In genomic region chr9:96618209-96619108, GRCh38 we compare ENCODE assay signal across 8 cellular contexts. TPM values are rescaled to one million over a fixed set of nuclear protein-coding genes. Genes with fewer than 3 reads are reported as not detected.
A peak's percentile ranks its signal among the peaks of the same experiment; 100 is the strongest.
DNase-seq lines count a peak whose midpoint lies in the region; ATAC-seq and TF ChIP-seq lines count a peak whose summit lies in the region.

No MANE protein-coding gene starts in this region.

- H3K9me3 Mint-ChIP-seq in activated CD8-positive, alpha-beta memory T cell treated with anti-CD3 and anti-CD28 coated beads, Interleukin-2, amount 10 ng/mL, durations not matched to agents 7 days and 5 days (ENCODE audit: low read depth), result no peaks in the 10 kb centered on the region
- no peaks in the 10 kb centered on the region for H3K9me3 Mint-ChIP-seq in mesothelial cell of epicardium

- H3K36me3 ChIP-seq in HUES48 (ENCODE audit: control insufficient read depth, insufficient read depth, low read length) (no peaks in the 10 kb centered on the region), stomach (no peaks in the 10 kb centered on the region)

- intact Hi-C loops in stomach (cut with DNase I; ENCODE audit: low total_unique reads), result no loop called here

- no peak overlapping the region for H3K27ac Mint-ChIP-seq in activated CD8-positive, alpha-beta memory T cell treated with anti-CD3 and anti-CD28 coated beads, Interleukin-2, amount 10 ng/mL, durations not matched to agents 7 days and 5 days
- H3K27ac Mint-ChIP-seq in mesothelial cell of epicardium, result peak overlapping the region; percentile 85

- H3K9ac ChIP-seq in HUES48 (ENCODE audit: low read depth, low read length), result no peak overlapping the region

- peaks cover 56% of the 10 kb centered on the region for H3K27me3 Mint-ChIP-seq in activated CD8-positive, alpha-beta memory T cell treated with anti-CD3 and anti-CD28 coated beads, Interleukin-2, amount 10 ng/mL, durations not matched to agents 7 days and 5 days
- H3K27me3 Mint-ChIP-seq in mesothelial cell of epicardium (ENCODE audit: low read depth), result no peaks in the 10 kb centered on the region

- H3K4me3 ChIP-seq in HUES48 (ENCODE audit: low read depth, low read length) (peak overlapping the region; percentile 84), epithelial cell of proximal tubule (ENCODE audit: low read depth, low read length) (peak overlapping the region; percentile 72), stomach (peak overlapping the region; percentile 80 to 93 (median 88))

- no peak overlapping the region for H3K27ac ChIP-seq in HUES48 (ENCODE audit: low read depth, low read length)
- H3K27ac ChIP-seq in stomach, result peak overlapping the region; percentile 84 to 92 (median 90)

- no peak for TF ChIP-seq EP300 in stomach (IDR thresholded peaks at IDR 0.05)

- TF ChIP-seq POLR2A in stomach (IDR thresholded peaks at IDR 0.05), result no peak

- peak overlapping the region; percentile 20 for H3K4me3 Mint-ChIP-seq in activated CD8-positive, alpha-beta memory T cell treated with anti-CD3 and anti-CD28 coated beads, Interleukin-2, amount 10 ng/mL, durations not matched to agents 7 days and 5 days
- H3K4me3 Mint-ChIP-seq in mesothelial cell of epicardium, result peak overlapping the region; percentile 72

- WGBS in stomach, 5 donors, result 4 to 10% (median 5%) methylated on average over 37 to 67 of the region's 67 CpGs

- CTCF ChIA-PET in activated CD8-positive, alpha-beta memory T cell treated with anti-CD3 and anti-CD28 coated beads, Interleukin-2, amount 10 ng/mL, durations not matched to agents 7 days and 5 days (lab: Charles Lee), result interaction anchor here (0.6 to 1.1 kb wide), 2 partner anchors 52 to 301 kb away, joined by 3 read pairs; no protein-coding TSS in a partner anchor

- H3K9me3 ChIP-seq in HUES48 (ENCODE audit: control insufficient read depth, insufficient read depth, low read length) (no peaks in the 10 kb centered on the region), stomach (no peaks in the 10 kb centered on the region)

- TF ChIP-seq CTCF in epithelial cell of proximal tubule (conservative IDR thresholded peaks at IDR 0.05; ENCODE audit: low read depth, low read length) (no peak), mesothelial cell of epicardium (IDR thresholded peaks at IDR 0.05; ENCODE audit: unreplicated experiment) (no peak), stomach (IDR thresholded peaks at IDR 0.05) (no peak)

- peaks cover 7% of the 10 kb centered on the region for H3K4me1 Mint-ChIP-seq in activated CD8-positive, alpha-beta memory T cell treated with anti-CD3 and anti-CD28 coated beads, Interleukin-2, amount 10 ng/mL, durations not matched to agents 7 days and 5 days
- peaks cover 36% of the 10 kb centered on the region for H3K4me1 Mint-ChIP-seq in mesothelial cell of epicardium

- peaks cover 31% of the 10 kb centered on the region for H3K4me1 ChIP-seq in HUES48 (ENCODE audit: control insufficient read depth, insufficient read depth, low read length)
- peaks cover 12 to 39% (median 22%) of the 10 kb centered on the region in 4 donors for H3K4me1 ChIP-seq in stomach

- H3K27me3 ChIP-seq in HUES48 (ENCODE audit: control insufficient read depth, insufficient read depth, low read length) (peaks cover 21% of the 10 kb centered on the region), stomach (peaks cover 0 to 11% (median 9%) of the 10 kb centered on the region in 3 donors)

- ATAC-seq in activated CD8-positive, alpha-beta memory T cell treated with anti-CD3 and anti-CD28 coated beads, Interleukin-2, amount 10 ng/mL, durations not matched to agents 7 days and 5 days, result no peak
- ATAC-seq in GM18511 (IDR thresholded peaks at IDR 0.05; ENCODE audit: unreplicated experiment) (no peak), HG02840 (IDR thresholded peaks at IDR 0.05; ENCODE audit: low FRiP score, unreplicated experiment) (no peak)

- DNase-seq in AG08396 (ENCODE audit: low spot score) (peak; percentile 81), epithelial cell of proximal tubule (ENCODE audit: low read depth) (no peak), mesothelial cell of epicardium (ENCODE audit: low spot score in 2 of 2, unreplicated experiment in 2 of 2) (peak; percentile 28 to 55), stomach (peak; percentile 52)
- DNase-seq in activated CD8-positive, alpha-beta memory T cell treated with anti-CD3 and anti-CD28 coated beads, Interleukin-2, amount 10 ng/mL, durations not matched to agents 7 days and 5 days, result no peak

- H3K36me3 Mint-ChIP-seq in activated CD8-positive, alpha-beta memory T cell treated with anti-CD3 and anti-CD28 coated beads, Interleukin-2, amount 10 ng/mL, durations not matched to agents 7 days and 5 days, result no peaks in the 10 kb centered on the region
- H3K36me3 Mint-ChIP-seq in mesothelial cell of epicardium, result no peaks in the 10 kb centered on the region

RNA-seq across cellular contexts. Expression of gene CDC14B, which starts 1.2 kb away (rescaled TPM):
- total RNA-seq in activated CD8-positive, alpha-beta memory T cell treated with anti-CD3 and anti-CD28 coated beads, Interleukin-2, amount 10 ng/mL, durations not matched to agents 7 days and 5 days, result 1 to 10 TPM; 1.1 to 4.8 TPM
- total RNA-seq in epithelial cell of proximal tubule, result 9.1 and 11.2 TPM in 2 replicates
- total RNA-seq in mesothelial cell of epicardium, result 39.0 to 40.1 TPM (median 39.3 TPM) in 3 replicates
- 10 to 100 TPM in 4 of 5 donors, 1 to 10 TPM in 1; 9.3 to 31.9 (median 17.4) TPM for total RNA-seq in stomach
- 10 to 100 TPM in 2 of 3 donors, 1 to 10 TPM in 1; 4.1 to 17.0 (median 11.1) TPM for polyA plus RNA-seq in stomach

RNA-seq across cellular contexts. Expression of gene PRXL2C, which starts 36.7 kb away (rescaled TPM):
- total RNA-seq in activated CD8-positive, alpha-beta memory T cell treated with anti-CD3 and anti-CD28 coated beads, Interleukin-2, amount 10 ng/mL, durations not matched to agents 7 days and 5 days, result 10 to 100 TPM in 1 of 2 experiments, 1 to 10 TPM in 1; 7.0 to 10.0 TPM
- total RNA-seq in epithelial cell of proximal tubule (12.6 and 17.2 TPM in 2 replicates), mesothelial cell of epicardium (4.6 to 4.7 TPM (median 4.7 TPM) in 3 replicates), stomach (10 to 100 TPM in 3 of 5 donors, 1 to 10 TPM in 2; 6.8 to 35.0 (median 11.6) TPM)
- polyA plus RNA-seq in stomach, result 1 to 10 TPM; 5.6 to 6.6 (median 6.1) TPM

Comparison
In these comparisons a context has a peak if more than half of its experiments do, and no peak if none do; other contexts are left out.
1. DNase-seq: peak in AG08396 (single experiment), mesothelial cell of epicardium (2 of 2) and stomach (single experiment); none in activated CD8-positive, alpha-beta memory T cell treated with anti-CD3 and anti-CD28 coated beads, Interleukin-2, amount 10 ng/mL, durations not matched to agents 7 days and 5 days (single experiment) and epithelial cell of proximal tubule (single experiment).
2. Peak in every context shown above with its lines, with median percentiles within 50 percentile points of each other: H3K4me3 ChIP-seq.